In the genomic region with DNA sequence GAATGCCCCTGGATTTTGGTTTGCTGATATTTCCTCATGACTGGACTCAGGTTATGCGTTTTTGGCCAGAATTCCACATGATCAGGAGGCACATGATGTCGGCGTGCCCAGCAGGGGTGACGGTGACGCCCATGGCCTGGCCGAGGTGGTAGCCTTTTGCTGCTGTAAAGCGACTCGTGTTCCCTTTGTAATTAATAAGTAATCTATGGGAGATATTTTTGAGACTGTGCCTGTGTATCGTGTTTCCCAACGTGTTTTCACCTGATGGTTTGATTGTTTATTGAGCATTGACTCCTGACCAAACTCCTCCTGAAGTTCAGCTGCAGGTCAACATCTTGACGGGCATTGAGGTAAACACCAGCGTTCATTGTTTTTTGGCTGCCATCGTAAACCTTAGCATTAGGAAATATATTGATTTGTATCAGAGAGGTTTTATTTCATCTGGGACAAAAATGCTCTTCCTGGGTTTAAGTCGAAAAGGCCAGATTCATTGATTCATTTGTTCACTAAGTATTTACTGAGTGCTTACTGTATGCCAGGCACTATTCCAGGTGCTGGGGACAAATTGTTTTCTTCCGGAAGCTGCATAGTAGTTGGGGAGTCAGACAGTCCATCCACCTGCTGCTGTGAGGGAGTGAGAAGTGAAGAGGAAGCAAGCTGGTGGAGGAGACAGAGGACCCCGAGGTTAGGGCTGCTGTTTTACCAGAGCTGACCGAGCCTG, we compare ENCODE assay signal across 18 cellular contexts. TPM values are rescaled to one million over a fixed set of nuclear protein-coding genes. Genes with fewer than 3 reads are reported as not detected.
A peak's percentile ranks its signal among the peaks of the same experiment; 100 is the strongest.
DNase-seq lines count a peak whose midpoint lies in the region; ATAC-seq, FAIRE-seq and TF ChIP-seq lines count a peak whose summit lies in the region.
"Had no signal": no experiment of that assay in that cellular context is flagged by ENCODE, and none has a peak within 500 bp of the region (broad histone marks: within the 10 kb centered on the region; RNA-seq: fewer than 3 reads in every experiment).

No MANE protein-coding gene starts in this region.

- H3K27me3 ChIP-seq in CD8-positive, alpha-beta T cell (ENCODE audit: insufficient read depth, low read length): no peaks in the 10 kb centered on the region
- H3K27me3 ChIP-seq in pancreas (no peaks in the 10 kb centered on the region), uterus (no peaks in the 10 kb centered on the region)
- H3K27me3 ChIP-seq: heart right ventricle had no signal

- H3K9me3 Mint-ChIP-seq in CD8-positive, alpha-beta T cell: no peaks in the 10 kb centered on the region
- H3K9me3 Mint-ChIP-seq in IgD-negative memory B cell: no peaks in the 10 kb centered on the region
- H3K9me3 Mint-ChIP-seq: activated T-cell treated with anti-CD3 and anti-CD28 coated beads, Interleukin-2, amount 50 U/mL, for 4 hours; brain; naive B cell had no signal

- ATAC-seq in CD8-positive, alpha-beta T cell: no peak
- peak; percentile 34 to 54 (median 48) for ATAC-seq in pancreas
- ATAC-seq: activated T-cell treated with anti-CD3 and anti-CD28 coated beads, Interleukin-2, amount 50 U/mL, for 4 hours; GM12878; heart right ventricle; psoas muscle had no signal

- peak overlapping the region; percentile 55 for H3K27ac Mint-ChIP-seq in CD8-positive, alpha-beta T cell
- H3K27ac Mint-ChIP-seq in IgD-negative memory B cell: peak overlapping the region in 2 of 3 donors; percentile 54 to 90
- H3K27ac Mint-ChIP-seq: activated naive CD8-positive, alpha-beta T cell had no signal

- H3K27ac ChIP-seq in CD8-positive, alpha-beta T cell (ENCODE audit: low read depth, low read length): no peak overlapping the region
- H3K27ac ChIP-seq in pancreas: peak overlapping the region in 2 of 4 donors; percentile 25 to 63
- no peak overlapping the region for H3K27ac ChIP-seq in uterus
- H3K27ac ChIP-seq: heart right ventricle, psoas muscle had no signal

- H3K9me3 ChIP-seq in CD8-positive, alpha-beta T cell (ENCODE audit: low read length): no peaks in the 10 kb centered on the region
- H3K9me3 ChIP-seq in pancreas (no peaks in the 10 kb centered on the region), uterus (no peaks in the 10 kb centered on the region)
- H3K9me3 ChIP-seq: heart right ventricle, psoas muscle had no signal

- no peaks in the 10 kb centered on the region for H3K27me3 Mint-ChIP-seq in CD8-positive, alpha-beta T cell (ENCODE audit: low read depth)
- H3K27me3 Mint-ChIP-seq in IgD-negative memory B cell: no peaks in the 10 kb centered on the region
- H3K27me3 Mint-ChIP-seq: activated naive CD8-positive, alpha-beta T cell; brain; naive B cell had no signal

- H3K36me3 ChIP-seq in CD8-positive, alpha-beta T cell (ENCODE audit: insufficient read depth, low read length): no peaks in the 10 kb centered on the region
- H3K36me3 ChIP-seq in pancreas: peaks cover 0 to 4% (median 0%) of the 10 kb centered on the region in 3 donors
- H3K36me3 ChIP-seq in uterus: no peaks in the 10 kb centered on the region

- no peak overlapping the region for H3K4me3 ChIP-seq in CD8-positive, alpha-beta T cell (ENCODE audit: low read depth, low read length)
- H3K4me3 ChIP-seq in pancreas (no peak overlapping the region), uterus (no peak overlapping the region)
- H3K4me3 ChIP-seq: GM12878, heart right ventricle, psoas muscle had no signal

- CTCF ChIA-PET in CD8-positive, alpha-beta T cell (lab: Charles Lee): no interaction called here

- no peak for FAIRE-seq in pancreas (lab: Jason Lieb, UNC)
- FAIRE-seq: G401.6, GM12878 had no signal

- no peaks in the 10 kb centered on the region for H3K4me1 ChIP-seq in CD8-positive, alpha-beta T cell (ENCODE audit: insufficient read depth, low read length)
- H3K4me1 ChIP-seq in pancreas (no peaks in the 10 kb centered on the region), uterus (no peaks in the 10 kb centered on the region)

- TF ChIP-seq POLR2A in uterus (IDR thresholded peaks at IDR 0.05): no peak

- no peak overlapping the region for H3K4me3 Mint-ChIP-seq in CD8-positive, alpha-beta T cell
- H3K4me3 Mint-ChIP-seq in IgD-negative memory B cell: no peak overlapping the region
- H3K4me3 Mint-ChIP-seq: activated naive CD8-positive, alpha-beta T cell; activated T-cell treated with anti-CD3 and anti-CD28 coated beads, Interleukin-2, amount 50 U/mL, for 4 hours; brain; naive B cell had no signal

- intact Hi-C loops in CD8-positive, alpha-beta T cell (cut with DNase I, micrococcal nuclease): no loop called here
- intact Hi-C loops in pancreas (cut with DNase I) (no loop called here), uterus (cut with DNase I; ENCODE audit: low total_unique reads) (no loop called here)

- WGBS in pancreas, 2 donors: 58% methylated on average over 17 of the region's 17 CpGs

- no peak for DNase-seq in CD8-positive, alpha-beta T cell
- DNase-seq in kidney glomerular epithelial cell (lab: John Stamatoyannopoulos, UW) (peak; percentile 21), pancreas (no peak), iPS-NIHi11 (ENCODE audit: low spot score) (no peak), uterus (no peak), DMS79 treated with DMSO at 0.1 percent for 48 hours (lab: John Stamatoyannopoulos, UW) (no peak)
- DNase-seq: activated T-cell treated with anti-CD3 and anti-CD28 coated beads, Interleukin-2, amount 50 U/mL, for 4 hours; cortex of kidney; heart right ventricle; naive B cell; psoas muscle; SHP77 treated with DMSO at 0.1 percent for 48 hours; T-helper 2 cell had no signal

- no peak for TF ChIP-seq CTCF in CD8-positive, alpha-beta T cell (IDR thresholded peaks at IDR 0.05)
- TF ChIP-seq CTCF in pancreas (IDR thresholded peaks at IDR 0.05): no peak
- no peak for TF ChIP-seq CTCF in uterus (IDR thresholded peaks at IDR 0.05)

- POLR2A ChIA-PET in CD8-positive, alpha-beta T cell (lab: Charles Lee): no interaction called here

- H3K4me1 Mint-ChIP-seq in CD8-positive, alpha-beta T cell (ENCODE audit: low read depth): peaks cover 20% of the 10 kb centered on the region
- no peaks in the 10 kb centered on the region for H3K4me1 Mint-ChIP-seq in IgD-negative memory B cell
- H3K4me1 Mint-ChIP-seq: brain had no signal

- H3K36me3 Mint-ChIP-seq in CD8-positive, alpha-beta T cell: peaks cover 58% of the 10 kb centered on the region
- H3K36me3 Mint-ChIP-seq in IgD-negative memory B cell: peaks cover 8% of the 10 kb centered on the region

RNA-seq across cellular contexts. Expression of a gene that starts 23.6 kb away (rescaled TPM):
- total RNA-seq in CD8-positive, alpha-beta T cell: 1 to 10 TPM; 7.3 to 7.5 TPM
- polyA plus RNA-seq in IgD-negative memory B cell (76.9 TPM), pancreas (10 to 100 TPM; 15.2 to 16.6 TPM)
- total RNA-seq in pancreas (10 to 100 TPM in 3 of 6 donors, 1 to 10 TPM in 3; 8.4 to 16.6 (median 9.8) TPM), uterus (10 to 100 TPM in 3 of 4 donors, 1 to 10 TPM in 1; 6.4 to 19.7 (median 13.0) TPM)

RNA-seq across cellular contexts. Expression of a gene that starts 28.0 kb away (rescaled TPM):
- 1 to 10 TPM; 2.8 to 3.7 TPM for total RNA-seq in CD8-positive, alpha-beta T cell
- 3.6 TPM for polyA plus RNA-seq in IgD-negative memory B cell
- 10 to 100 TPM in 2 of 6 donors, 1 to 10 TPM in 4; 2.6 to 10.5 (median 9.4) TPM for total RNA-seq in pancreas
- polyA plus RNA-seq in pancreas: 10 to 100 TPM in 1 of 2 donors, 1 to 10 TPM in 1; 5.7 to 12.9 TPM
- 10 to 100 TPM; 11.8 to 53.3 (median 34.8) TPM for total RNA-seq in uterus

RNA-seq across cellular contexts. Expression of a gene that starts 44.5 kb away (rescaled TPM):
- total RNA-seq in CD8-positive, alpha-beta T cell: 1 to 10 TPM; 6.7 to 7.9 TPM
- 13.0 TPM for polyA plus RNA-seq in IgD-negative memory B cell
- total RNA-seq in pancreas: 1 to 10 TPM; 5.3 to 8.2 (median 6.6) TPM
- polyA plus RNA-seq in pancreas: 1 to 10 TPM; 6.1 to 6.4 TPM
- total RNA-seq in uterus: 10 to 100 TPM in 1 of 4 donors, 1 to 10 TPM in 2, under 1 TPM in 1; 0.88 to 17.7 (median 5.0) TPM

RNA-seq across cellular contexts. Expression of a gene that starts 58.5 kb away (rescaled TPM):
- total RNA-seq in CD8-positive, alpha-beta T cell: 10 to 100 TPM; 27.4 to 30.5 TPM
- polyA plus RNA-seq in IgD-negative memory B cell (12.0 TPM), pancreas (10 to 100 TPM; 27.8 to 29.4 TPM)
- total RNA-seq in pancreas (10 to 100 TPM in 2 of 6 donors, 1 to 10 TPM in 4; 6.3 to 16.3 (median 7.5) TPM), uterus (10 to 100 TPM in 2 of 4 donors, 1 to 10 TPM in 1, under 1 TPM in 1; 0.29 to 29.1 (median 9.4) TPM)

RNA-seq across cellular contexts. Expression of a gene that starts 58.7 kb away (rescaled TPM):
- 100 to 1,000 TPM; 234 to 242 TPM for total RNA-seq in CD8-positive, alpha-beta T cell
- polyA plus RNA-seq in IgD-negative memory B cell (81.7 TPM), pancreas (100 to 1,000 TPM in 1 of 2 donors, 10 to 100 TPM in 1; 76.5 to 107 TPM)
- total RNA-seq in pancreas (100 to 1,000 TPM; 137 to 178 (median 172) TPM), uterus (100 to 1,000 TPM in 1 of 4 donors, 10 to 100 TPM in 3; 34.6 to 129 (median 67.2) TPM)
